ENCODE assay signal across 14 cellular contexts in the genomic region with DNA sequence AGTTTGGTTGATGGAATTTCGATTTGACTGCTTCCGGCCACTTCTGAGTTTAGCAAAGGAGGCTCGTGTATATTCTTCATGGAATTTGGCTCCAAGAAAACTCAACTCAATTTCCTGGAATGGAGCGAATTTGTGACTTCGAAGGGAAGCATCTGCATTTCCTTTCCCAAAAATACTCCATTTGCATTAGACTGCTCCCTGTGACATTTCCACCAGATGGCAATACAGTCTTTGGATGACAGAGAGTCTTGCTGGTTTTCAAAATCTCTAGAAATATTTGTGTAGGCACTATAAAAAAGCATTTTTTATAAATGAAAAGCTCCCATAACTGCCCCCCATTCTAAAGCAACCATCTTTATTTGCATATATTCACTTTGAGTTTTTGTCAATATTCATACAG. TPM values are rescaled to one million over a fixed set of nuclear protein-coding genes. Genes with fewer than 3 reads are reported as not detected.
DNase-seq lines count a peak whose midpoint lies in the region; ATAC-seq, FAIRE-seq and TF ChIP-seq lines count a peak whose summit lies in the region.
"Had no signal": no experiment of that assay in that cellular context is flagged by ENCODE, and none has a peak within 500 bp of the region (broad histone marks: within the 10 kb centered on the region; RNA-seq: fewer than 3 reads in every experiment).

No MANE protein-coding gene starts in this region.

- no peak for FAIRE-seq in urothelium cell line (lab: Jason Lieb, UNC)
- FAIRE-seq: colon had no signal

- DNase-seq in cardiac muscle cell (ENCODE audit: low read depth in 1 of 2, low spot score in 1 of 2) (peak in 1 of 2 donors; percentile 35), cardiac septum (ENCODE audit: low spot score) (no peak), SK-N-SH (no peak), fibroblast of the aortic adventitia (ENCODE audit: low read depth) (peak; percentile 27), tibial nerve (ENCODE audit: low spot score in 2 of 2) (no peak), urothelium cell line (ENCODE audit: low spot score) (no peak)
- DNase-seq in effector CD8-positive, alpha-beta T cell (lab: John Stamatoyannopoulos, UW), result no peak
- DNase-seq: AML-193; naive thymus-derived CD8-positive, alpha-beta T cell; NCI-H1930; stimulated activated CD4-positive, alpha-beta T cell treated with anti-CD3 and anti-CD28 coated beads, Interleukin-4, amount 100 ng/mL, for 4 hours; substantia nigra had no signal

- intact Hi-C loops in cardiac septum (cut with DNase I), result no loop called here

- no peaks in the 10 kb centered on the region for H4K20me1 ChIP-seq in SK-N-SH (ENCODE audit: insufficient read depth)

- no peak overlapping the region for H2AFZ ChIP-seq in SK-N-SH (ENCODE audit: low read depth)

- H3K36me3 ChIP-seq in cardiac muscle cell (no peaks in the 10 kb centered on the region), SK-N-SH (replicated peaks in 1 of 2; ENCODE audit: control insufficient read depth in 1 of 2, insufficient read depth in 2 of 2, low read length in 1 of 2) (no peaks in the 10 kb centered on the region), tibial nerve (no peaks in the 10 kb centered on the region)

- WGBS in SK-N-SH (ENCODE audit: low lambda C conversion rate), result 44% methylated on average over 5 of the region's 5 CpGs
- 44 to 48% methylated on average over 5 of the region's 5 CpGs for WGBS in tibial nerve, 2 donors

- TF ChIP-seq CTCF in cardiac muscle cell (IDR thresholded peaks at IDR 0.05; ENCODE audit: low read depth, low read length), result peak; percentile 41
- peak; percentile 53 for TF ChIP-seq CTCF in SK-N-SH (IDR thresholded peaks at IDR 0.05)
- peak; percentile 40 for TF ChIP-seq CTCF in fibroblast of the aortic adventitia (IDR thresholded peaks at IDR 0.05; ENCODE audit: insufficient read depth, low read length)
- peak in 3 of 5 experiments; percentile 15 to 29 (median 23) for TF ChIP-seq CTCF in tibial nerve (IDR thresholded peaks at IDR 0.05)

- no peak for ATAC-seq in GM21737 (IDR thresholded peaks at IDR 0.05; ENCODE audit: unreplicated experiment)
- ATAC-seq: naive thymus-derived CD8-positive, alpha-beta T cell had no signal

- CTCF ChIA-PET in SK-N-SH (lab: Yijun Ruan, JAX), result interaction anchor here (0.8 kb wide), 1 partner anchor 8 kb away, joined by 4 read pairs; no protein-coding TSS in a partner anchor

- H3K9ac ChIP-seq in SK-N-SH, result no peak overlapping the region

- H3K27ac ChIP-seq in cardiac muscle cell (no peak overlapping the region), SK-N-SH (ENCODE audit: low read depth in 2 of 2, low read length in 1 of 2) (no peak overlapping the region), tibial nerve (no peak overlapping the region)

- no peak overlapping the region for H3K4me3 ChIP-seq in cardiac muscle cell
- no peak overlapping the region for H3K4me3 ChIP-seq in SK-N-SH (ENCODE audit: low read depth in 2 of 2, low read length in 1 of 2)
- no peak overlapping the region for H3K4me3 ChIP-seq in fibroblast of the aortic adventitia (ENCODE audit: low read depth, low read length)
- H3K4me3 ChIP-seq in tibial nerve, result no peak overlapping the region

- no peaks in the 10 kb centered on the region for H3F3A ChIP-seq in SK-N-SH (replicated peaks; ENCODE audit: insufficient read depth)

- POLR2A ChIA-PET in SK-N-SH (lab: Yijun Ruan, JAX), result no interaction called here

- H3K79me2 ChIP-seq in SK-N-SH (ENCODE audit: insufficient read depth), result no peaks in the 10 kb centered on the region

- H3K9me3 ChIP-seq in cardiac muscle cell (ENCODE audit: low read depth) (no peaks in the 10 kb centered on the region), SK-N-SH (no peaks in the 10 kb centered on the region), tibial nerve (no peaks in the 10 kb centered on the region)

- no peak overlapping the region for H3K4me2 ChIP-seq in SK-N-SH

- TF ChIP-seq EP300 in SK-N-SH (IDR thresholded peaks at IDR 0.05; ENCODE audit: borderline replicate concordance in 1 of 2, low read depth in 1 of 2, low read length in 1 of 2) (no peak), tibial nerve (IDR thresholded peaks at IDR 0.05) (no peak)

- H3K4me1 ChIP-seq in cardiac muscle cell (ENCODE audit: low read depth), result no peaks in the 10 kb centered on the region
- no peaks in the 10 kb centered on the region for H3K4me1 ChIP-seq in SK-N-SH (ENCODE audit: control insufficient read depth in 1 of 2, insufficient read depth in 2 of 2, low read depth in 1 of 2, low read length in 1 of 2)
- H3K4me1 ChIP-seq in tibial nerve, result peaks cover 0 to 4% (median 0%) of the 10 kb centered on the region in 4 donors

- H3K27me3 ChIP-seq in cardiac muscle cell (no peaks in the 10 kb centered on the region), SK-N-SH (ENCODE audit: insufficient read depth) (no peaks in the 10 kb centered on the region; the same call in 1 of the 2 replicates), tibial nerve (no peaks in the 10 kb centered on the region)

- TF ChIP-seq RAD21 in SK-N-SH (IDR thresholded peaks at IDR 0.05; ENCODE audit: low read length), result peak; percentile 52

- no peaks in the 10 kb centered on the region for H3K9me2 ChIP-seq in SK-N-SH

- TF ChIP-seq POLR2A in tibial nerve (IDR thresholded peaks at IDR 0.05), result no peak

TF ChIP-seq in SK-N-SH, 30 proteins besides CTCF, POLR2A, EP300 and RAD21:
- TF ChIP-seq ELF1 (IDR thresholded peaks at IDR 0.05) (no peak), SMC3 (IDR thresholded peaks at IDR 0.05; ENCODE audit: low read depth, low read length) (no peak), TEAD4 (IDR thresholded peaks at IDR 0.05; ENCODE audit: borderline replicate concordance, insufficient read depth) (no peak), CHD2 (IDR thresholded peaks at IDR 0.05; ENCODE audit: low read length, partially characterized antibody) (no peak), MXI1 (IDR thresholded peaks at IDR 0.05; ENCODE audit: low read depth, low read length) (no peak), FOSL2 (IDR thresholded peaks at IDR 0.05; ENCODE audit: borderline replicate concordance, low read depth) (no peak), YY1 (IDR thresholded peaks at IDR 0.05; ENCODE audit: low read depth) (no peak), GABPA (IDR thresholded peaks at IDR 0.05; ENCODE audit: low read depth) (no peak), NFIC (IDR thresholded peaks at IDR 0.05; ENCODE audit: borderline replicate concordance) (no peak)
- TF ChIP-seq, protein P1, sequence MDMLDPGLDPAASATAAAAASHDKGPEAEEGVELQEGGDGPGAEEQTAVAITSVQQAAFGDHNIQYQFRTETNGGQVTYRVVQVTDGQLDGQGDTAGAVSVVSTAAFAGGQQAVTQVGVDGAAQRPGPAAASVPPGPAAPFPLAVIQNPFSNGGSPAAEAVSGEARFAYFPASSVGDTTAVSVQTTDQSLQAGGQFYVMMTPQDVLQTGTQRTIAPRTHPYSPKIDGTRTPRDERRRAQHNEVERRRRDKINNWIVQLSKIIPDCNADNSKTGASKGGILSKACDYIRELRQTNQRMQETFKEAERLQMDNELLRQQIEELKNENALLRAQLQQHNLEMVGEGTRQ (IDR thresholded peaks at IDR 0.05; ENCODE audit: borderline replicate concordance, low read depth, low read length), result no peak

RNA-seq across cellular contexts. Expression of a gene that starts 4.1 kb away (rescaled TPM):
- 0.12 TPM in 1 of 2 replicates, not detected in the other for total RNA-seq in cardiac muscle cell
- polyA plus RNA-seq in cardiac muscle cell, result not detected in 2 replicates
- 0.83 TPM for total RNA-seq in cardiac septum
- not detected in 2 replicates for polyA plus RNA-seq in SK-N-SH (2012; rRNA removed)
- not detected in 2 replicates for polyA plus RNA-seq in SK-N-SH (2012; cell fraction: cytosol; rRNA removed)
- polyA plus RNA-seq in SK-N-SH (2012; cell fraction: nucleus; rRNA removed), result 0.05 TPM in 1 of 2 replicates, not detected in the other
- not detected in 2 replicates for total RNA-seq in fibroblast of the aortic adventitia (ENCODE audit: low replicate concordance)
- total RNA-seq in tibial nerve, result 1 to 10 TPM in 1 of 4 donors, under 1 TPM in 1, not detected in 2; 0.63 to 5.9 TPM
- polyA plus RNA-seq: naive thymus-derived CD8-positive, alpha-beta T cell had no signal
